Comparison of ENCODE assay signal across 23 cellular contexts in the genomic region with DNA sequence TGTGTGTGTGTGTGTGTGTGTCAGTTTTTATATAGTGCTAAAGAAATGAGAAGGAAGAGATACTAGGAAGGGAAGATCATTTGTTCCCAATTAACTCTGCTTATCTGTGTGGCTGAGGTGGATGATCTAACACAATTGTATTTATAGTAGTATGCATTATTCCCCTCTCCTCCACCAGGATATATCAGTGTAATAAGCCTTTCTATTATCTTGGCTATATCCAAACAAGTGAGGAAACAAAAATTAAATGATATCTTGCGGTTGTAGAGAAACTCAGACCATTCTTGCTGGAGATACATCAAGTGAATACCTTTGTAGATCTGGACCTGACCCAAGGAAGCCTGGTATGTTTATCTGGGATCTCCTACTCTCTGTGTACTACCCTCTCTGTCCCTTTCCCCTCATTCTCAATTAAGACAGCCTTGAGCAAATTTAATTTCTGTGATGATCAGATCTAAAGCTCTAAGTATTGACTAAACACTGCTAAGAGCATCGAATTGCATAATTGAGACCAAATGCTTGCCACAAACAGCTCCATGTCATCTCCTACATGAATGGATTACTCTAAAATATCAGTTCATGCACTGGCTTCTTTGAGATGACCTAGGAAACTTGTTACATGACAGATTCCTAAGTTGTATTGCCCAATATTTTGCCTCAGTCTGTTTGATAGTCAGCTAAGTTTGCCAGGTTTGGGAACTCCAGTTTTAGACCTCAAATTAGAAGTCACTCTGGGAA.
"Had no signal": no experiment of that assay in that cellular context is flagged by ENCODE, and none has a peak within 500 bp of the region (broad histone marks: within the 10 kb centered on the region; RNA-seq: fewer than 3 reads in every experiment).

No MANE protein-coding gene starts in this region.

- H3K36me3 ChIP-seq: ascending aorta, breast epithelium, esophagus squamous epithelium, lower lobe of right lung, tibial artery had no signal

- H3K4me3 ChIP-seq: ascending aorta, breast epithelium, esophagus squamous epithelium, lower lobe of right lung, tibial artery had no signal

- DNase-seq: activated CD4-positive, alpha-beta T cell treated with anti-CD3 and anti-CD28 coated beads, Interleukin-2, amount 50 U/mL, for 1 hour; activated CD4-positive, CD25-positive, alpha-beta regulatory T cell treated with anti-CD3 and anti-CD28 coated beads, Interleukin-2, amount 50 U/mL, for 72 hours; activated CD8-positive, alpha-beta memory T cell treated with anti-CD3 and anti-CD28 coated beads, Interleukin-2, amount 50 U/mL, for 4 hours; activated effector memory CD4-positive, alpha-beta T cell treated with Interleukin-2 at 50 U/mL for 16 hours; activated naive CD4-positive, alpha-beta T cell treated with anti-CD3 and anti-CD28 coated beads, Interleukin-2, amount 10 ng/mL, durations not matched to agents 7 days and 5 days; activated naive CD8-positive, alpha-beta T cell treated with anti-CD3 and anti-CD28 coated beads, Interleukin-2, amount 50 U/mL, for 24 hours; activated T-cell treated with anti-CD3 and anti-CD28 coated beads, Interleukin-2, amount 50 U/mL, for 4 hours; cerebellar nuclear complex; effector memory CD4-positive, alpha-beta T cell; esophagus squamous epithelium; hypothalamus; lower lobe of right lung; midbrain; occipital lobe; retina; stimulated activated CD4-positive, alpha-beta T cell treated with anti-CD3 and anti-CD28 coated beads, Interleukin-12 subunit alpha, Interleukin-12 subunit beta, amount 100 ng/mL, for 4 hours; stimulated activated CD4-positive, alpha-beta T cell treated with anti-CD3 and anti-CD28 coated beads, Interleukin-1b, Interleukin-23, amount 100 ng/mL, for 48 hours; stimulated activated naive CD8-positive, alpha-beta T cell treated with anti-CD3 and anti-CD28 coated beads, Interleukin-15, Interleukin-2, amounts not matched to agents 100 U/mL and 50 U/mL, for 24 hours; substantia nigra; tibial artery had no signal

- H3K27ac ChIP-seq: ascending aorta, breast epithelium, esophagus squamous epithelium, lower lobe of right lung, tibial artery had no signal

- H3K9me3 ChIP-seq: ascending aorta, breast epithelium, esophagus squamous epithelium, lower lobe of right lung, tibial artery had no signal

- H3K27ac Mint-ChIP-seq: activated naive CD4-positive, alpha-beta T cell treated with anti-CD3 and anti-CD28 coated beads, Interleukin-2, amount 10 ng/mL, durations not matched to agents 7 days and 5 days; activated naive CD8-positive, alpha-beta T cell treated with anti-CD3 and anti-CD28 coated beads, Interleukin-2, amount 50 U/mL, for 24 hours; T-helper 1 cell treated with Interleukin-12 subunit alpha and Interleukin-12 subunit beta and Interleukin-4 antibody, amounts not matched to agents 30 μg/mL and 1 μg/mL, for 36 hours had no signal

- H3K4me1 ChIP-seq: ascending aorta, breast epithelium, esophagus squamous epithelium, lower lobe of right lung, tibial artery had no signal

- H3K36me3 Mint-ChIP-seq: activated naive CD4-positive, alpha-beta T cell treated with anti-CD3 and anti-CD28 coated beads, Interleukin-2, amount 10 ng/mL, durations not matched to agents 7 days and 5 days had no signal

- ATAC-seq: activated naive CD8-positive, alpha-beta T cell treated with anti-CD3 and anti-CD28 coated beads, Interleukin-2, amount 50 U/mL, for 24 hours; activated T-cell treated with anti-CD3 and anti-CD28 coated beads, Interleukin-2, amount 50 U/mL, for 4 hours; lower lobe of right lung; stimulated activated naive CD8-positive, alpha-beta T cell treated with anti-CD3 and anti-CD28 coated beads, Interleukin-15, Interleukin-2, amounts not matched to agents 100 U/mL and 50 U/mL, for 24 hours had no signal

- H3K4me1 Mint-ChIP-seq: activated naive CD4-positive, alpha-beta T cell treated with anti-CD3 and anti-CD28 coated beads, Interleukin-2, amount 10 ng/mL, durations not matched to agents 7 days and 5 days; activated naive CD8-positive, alpha-beta T cell treated with anti-CD3 and anti-CD28 coated beads, Interleukin-2, amount 50 U/mL, for 24 hours had no signal

- H3K4me3 Mint-ChIP-seq: activated naive CD4-positive, alpha-beta T cell treated with anti-CD3 and anti-CD28 coated beads, Interleukin-2, amount 10 ng/mL, durations not matched to agents 7 days and 5 days; activated naive CD8-positive, alpha-beta T cell treated with anti-CD3 and anti-CD28 coated beads, Interleukin-2, amount 50 U/mL, for 24 hours; activated T-cell treated with anti-CD3 and anti-CD28 coated beads, Interleukin-2, amount 50 U/mL, for 4 hours; T-helper 1 cell treated with Interleukin-12 subunit alpha and Interleukin-12 subunit beta and Interleukin-4 antibody, amounts not matched to agents 30 μg/mL and 1 μg/mL, for 36 hours had no signal

- H3K9me3 Mint-ChIP-seq: activated naive CD4-positive, alpha-beta T cell treated with anti-CD3 and anti-CD28 coated beads, Interleukin-2, amount 10 ng/mL, durations not matched to agents 7 days and 5 days; activated naive CD8-positive, alpha-beta T cell treated with anti-CD3 and anti-CD28 coated beads, Interleukin-2, amount 50 U/mL, for 24 hours; activated T-cell treated with anti-CD3 and anti-CD28 coated beads, Interleukin-2, amount 50 U/mL, for 4 hours; T-helper 1 cell treated with Interleukin-12 subunit alpha and Interleukin-12 subunit beta and Interleukin-4 antibody, amounts not matched to agents 30 μg/mL and 1 μg/mL, for 36 hours had no signal

- H3K27me3 ChIP-seq: ascending aorta, breast epithelium, esophagus squamous epithelium, tibial artery had no signal

- H3K27me3 Mint-ChIP-seq: activated naive CD4-positive, alpha-beta T cell treated with anti-CD3 and anti-CD28 coated beads, Interleukin-2, amount 10 ng/mL, durations not matched to agents 7 days and 5 days had no signal
